In the genomic region with DNA sequence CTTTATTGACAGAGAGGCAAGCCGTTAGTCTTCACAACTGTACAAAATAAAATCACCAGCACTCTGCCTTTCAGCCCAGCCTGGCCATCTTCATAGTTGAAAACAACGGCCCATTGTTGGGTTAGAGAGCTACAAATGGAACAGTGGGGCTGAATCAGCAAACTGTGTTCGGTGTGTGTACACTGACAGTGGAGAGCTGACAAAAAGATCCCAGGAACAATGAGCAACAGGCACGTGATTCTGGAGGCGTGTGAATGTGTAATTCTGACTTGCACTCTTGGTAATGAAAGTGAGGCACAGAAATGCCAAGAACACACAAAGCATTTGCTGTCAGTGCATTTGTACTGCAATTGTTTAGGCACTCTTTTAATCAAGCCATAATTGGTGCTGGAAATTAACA, we compare ENCODE assay signal across 14 cellular contexts.
A peak's percentile ranks its signal among the peaks of the same experiment; 100 is the strongest.
DNase-seq lines count a peak whose midpoint lies in the region; ATAC-seq, FAIRE-seq and TF ChIP-seq lines count a peak whose summit lies in the region.
"Had no signal": no experiment of that assay in that cellular context is flagged by ENCODE, and none has a peak within 500 bp of the region (broad histone marks: within the 10 kb centered on the region; RNA-seq: fewer than 3 reads in every experiment).

No MANE protein-coding gene starts in this region.

- intact Hi-C loops in CD8-positive, alpha-beta T cell (cut with DNase I, micrococcal nuclease), result no loop called here

- CTCF ChIA-PET in CD8-positive, alpha-beta T cell (lab: Charles Lee), result interaction anchor here (1.0 kb wide), 1 partner anchor 25 kb away, joined by 3 read pairs; no protein-coding TSS in a partner anchor

- peak overlapping the region; percentile 77 for H3K27ac ChIP-seq in temporal lobe (ENCODE audit: low read depth, low read length)
- no peak overlapping the region for H3K27ac ChIP-seq in CD8-positive, alpha-beta T cell (ENCODE audit: low read depth, low read length)
- H3K27ac ChIP-seq: GM23248, right atrium auricular region had no signal

- H3K36me3 Mint-ChIP-seq in CD8-positive, alpha-beta T cell, result no peaks in the 10 kb centered on the region
- H3K36me3 Mint-ChIP-seq: memory B cell had no signal

- H3K27me3 Mint-ChIP-seq in CD8-positive, alpha-beta T cell (ENCODE audit: low read depth), result peaks cover 6% of the 10 kb centered on the region

- no peak for TF ChIP-seq CTCF in bronchial epithelial cell (IDR thresholded peaks at IDR 0.05; ENCODE audit: insufficient read depth, low read length, severe bottlenecking)
- TF ChIP-seq CTCF in CD8-positive, alpha-beta T cell (IDR thresholded peaks at IDR 0.05), result no peak

- no peaks in the 10 kb centered on the region for H3K36me3 ChIP-seq in bronchial epithelial cell (ENCODE audit: control insufficient read depth, insufficient read depth, low read length)
- H3K36me3 ChIP-seq in CD8-positive, alpha-beta T cell (ENCODE audit: insufficient read depth, low read length), result no peaks in the 10 kb centered on the region
- H3K36me3 ChIP-seq: right atrium auricular region had no signal

- no peak overlapping the region for H3K4me3 ChIP-seq in bronchial epithelial cell (ENCODE audit: low read depth, low read length)
- no peak overlapping the region for H3K4me3 ChIP-seq in CD8-positive, alpha-beta T cell (ENCODE audit: low read depth, low read length)
- H3K4me3 ChIP-seq: GM23248, right atrium auricular region had no signal

- no peak overlapping the region for H3K4me3 Mint-ChIP-seq in CD8-positive, alpha-beta T cell
- H3K4me3 Mint-ChIP-seq: memory B cell had no signal

- no peaks in the 10 kb centered on the region for H3K27me3 ChIP-seq in bronchial epithelial cell (ENCODE audit: control insufficient read depth, insufficient read depth, low read length)
- no peaks in the 10 kb centered on the region for H3K27me3 ChIP-seq in CD8-positive, alpha-beta T cell (ENCODE audit: insufficient read depth, low read length)
- H3K27me3 ChIP-seq: right atrium auricular region had no signal

- no peak overlapping the region for H3K27ac Mint-ChIP-seq in CD8-positive, alpha-beta T cell
- H3K27ac Mint-ChIP-seq: memory B cell had no signal

- H3K4me1 ChIP-seq in CD8-positive, alpha-beta T cell (ENCODE audit: insufficient read depth, low read length), result no peaks in the 10 kb centered on the region
- H3K4me1 ChIP-seq: right atrium auricular region had no signal

- no peak for ATAC-seq in CD8-positive, alpha-beta T cell
- no peak for ATAC-seq in HG03196 (IDR thresholded peaks at IDR 0.05; ENCODE audit: unreplicated experiment)
- no peak for ATAC-seq in GM18873 (IDR thresholded peaks at IDR 0.05; ENCODE audit: low FRiP score, unreplicated experiment)
- ATAC-seq in GM21381 (IDR thresholded peaks at IDR 0.05; ENCODE audit: unreplicated experiment), result no peak

- DNase-seq in NCI-H146 treated with DMSO at 0.1 percent for 48 hours (lab: John Stamatoyannopoulos, UW; ENCODE audit: unreplicated experiment) (peak; percentile 32), bronchial epithelial cell (ENCODE audit: low read depth) (peak; percentile 94), medulla oblongata (ENCODE audit: extremely low spot score) (peak; percentile 96)
- no peak for DNase-seq in CD8-positive, alpha-beta T cell
- DNase-seq: activated CD4-positive, CD25-positive, alpha-beta regulatory T cell; effector memory CD4-positive, alpha-beta T cell; GM23248; NCI-H1436 had no signal

- H3K9me3 Mint-ChIP-seq in CD8-positive, alpha-beta T cell, result peaks cover 2% of the 10 kb centered on the region

- H3K4me1 Mint-ChIP-seq in CD8-positive, alpha-beta T cell (ENCODE audit: low read depth), result no peaks in the 10 kb centered on the region
- H3K4me1 Mint-ChIP-seq: memory B cell had no signal

- no peaks in the 10 kb centered on the region for H3K9me3 ChIP-seq in CD8-positive, alpha-beta T cell (ENCODE audit: low read length)

- FAIRE-seq in bronchial epithelial cell (lab: Jason Lieb, UNC), result peak; percentile 89

- POLR2A ChIA-PET in CD8-positive, alpha-beta T cell (lab: Charles Lee), result no interaction called here

Comparison
In these comparisons a context has a peak if more than half of its experiments do, and no peak if none do; other contexts are left out.
1. DNase-seq: peak in NCI-H146 treated with DMSO at 0.1 percent for 48 hours (single experiment), bronchial epithelial cell (single experiment) and medulla oblongata (single experiment); none in CD8-positive, alpha-beta T cell (0 of 7).